ENCODE assay signal across 18 cellular contexts in the genomic region with DNA sequence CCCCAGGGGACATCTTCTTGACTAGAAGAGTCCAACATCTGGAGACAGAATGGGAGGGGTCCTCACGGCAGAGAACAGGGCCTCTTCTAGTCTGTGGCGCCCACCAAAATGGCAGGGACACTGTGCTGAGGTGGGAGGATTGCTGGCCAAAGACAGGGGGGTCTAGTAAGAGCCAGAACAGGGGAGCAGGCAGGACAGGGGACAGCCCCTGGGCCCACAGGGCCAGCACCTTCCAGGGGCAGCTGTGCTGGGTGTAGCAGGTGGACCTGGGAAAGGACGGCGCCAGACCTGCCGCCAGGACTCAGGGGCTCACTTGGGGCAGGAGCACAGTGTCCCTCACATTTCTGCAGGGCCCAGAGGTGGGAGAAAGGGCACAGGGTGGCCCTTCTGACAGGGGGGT. TPM values are rescaled to one million over a fixed set of nuclear protein-coding genes. Genes with fewer than 3 reads are reported as not detected.
DNase-seq lines count a peak whose midpoint lies in the region; ATAC-seq and TF ChIP-seq lines count a peak whose summit lies in the region.
"Had no signal": no experiment of that assay in that cellular context is flagged by ENCODE, and none has a peak within 500 bp of the region (broad histone marks: within the 10 kb centered on the region; RNA-seq: fewer than 3 reads in every experiment).

No MANE protein-coding gene starts in this region.

- peaks cover 24% of the 10 kb centered on the region for H3K4me1 Mint-ChIP-seq in activated naive CD4-positive, alpha-beta T cell treated with anti-CD3 and anti-CD28 coated beads, Interleukin-2, amount 10 ng/mL, durations not matched to agents 7 days and 5 days
- H3K4me1 Mint-ChIP-seq in activated T-helper 17 cell treated with anti-CD3 and anti-CD28 coated beads, Interleukin-2, amount 50 U/mL, for 72 hours = peaks cover 13% of the 10 kb centered on the region

- H3K27me3 ChIP-seq in upper lobe of left lung = no peaks in the 10 kb centered on the region

- peaks cover 0 to 9% (median 4%) of the 10 kb centered on the region in 4 donors for H3K4me1 ChIP-seq in upper lobe of left lung

- no peak for TF ChIP-seq POLR2A in upper lobe of left lung (IDR thresholded peaks at IDR 0.05)

- H3K4me3 ChIP-seq in upper lobe of left lung = no peak overlapping the region
- H3K4me3 ChIP-seq in coronary artery = no peak overlapping the region

- CTCF ChIA-PET in activated naive CD4-positive, alpha-beta T cell treated with anti-CD3 and anti-CD28 coated beads, Interleukin-2, amount 10 ng/mL, durations not matched to agents 7 days and 5 days (lab: Charles Lee) = no interaction called here

- no peak overlapping the region for H3K27ac Mint-ChIP-seq in activated naive CD4-positive, alpha-beta T cell treated with anti-CD3 and anti-CD28 coated beads, Interleukin-2, amount 10 ng/mL, durations not matched to agents 7 days and 5 days
- peak overlapping the region; percentile 67 for H3K27ac Mint-ChIP-seq in activated T-helper 17 cell treated with anti-CD3 and anti-CD28 coated beads, Interleukin-2, amount 50 U/mL, for 72 hours

- DNase-seq in activated naive CD4-positive, alpha-beta T cell treated with anti-CD3 and anti-CD28 coated beads, Interleukin-2, amount 10 ng/mL, durations not matched to agents 7 days and 5 days = peak; percentile 8
- DNase-seq in activated naive CD4-positive, alpha-beta T cell (lab: John Stamatoyannopoulos, UW) = no peak
- DNase-seq in islet precursor cell (peak; percentile 44), upper lobe of left lung (peak in 1 of 2 donors; percentile 18), coronary artery (ENCODE audit: low spot score) (no peak), DMS 273 (lab: John Stamatoyannopoulos, UW; ENCODE audit: unreplicated experiment) (no peak)
- DNase-seq: CD4-positive, CD25-positive, alpha-beta regulatory T cell; COR-L47; H9; IMR-90; NCI-H1417; NCI-H187 treated with DMSO at 0.1 percent for 48 hours; NCI-H345; NCI-H526; PC-3; SIG-M5 had no signal

- no peak for TF ChIP-seq EP300 in upper lobe of left lung (IDR thresholded peaks at IDR 0.05)

- H3K27ac ChIP-seq in upper lobe of left lung (peak overlapping the region in 3 of 4 donors; percentile 49 to 57 (median 50)), coronary artery (no peak overlapping the region)

- H3K4me3 Mint-ChIP-seq in activated naive CD4-positive, alpha-beta T cell treated with anti-CD3 and anti-CD28 coated beads, Interleukin-2, amount 10 ng/mL, durations not matched to agents 7 days and 5 days = no peak overlapping the region
- no peak overlapping the region for H3K4me3 Mint-ChIP-seq in activated T-helper 17 cell treated with anti-CD3 and anti-CD28 coated beads, Interleukin-2, amount 50 U/mL, for 72 hours
- H3K4me3 Mint-ChIP-seq: CD4-positive, CD25-positive, alpha-beta regulatory T cell; H9 had no signal

- H3K27me3 Mint-ChIP-seq in activated naive CD4-positive, alpha-beta T cell treated with anti-CD3 and anti-CD28 coated beads, Interleukin-2, amount 10 ng/mL, durations not matched to agents 7 days and 5 days = peaks cover 39% of the 10 kb centered on the region
- H3K27me3 Mint-ChIP-seq in activated T-helper 17 cell treated with anti-CD3 and anti-CD28 coated beads, Interleukin-2, amount 50 U/mL, for 72 hours = no peaks in the 10 kb centered on the region

- WGBS in upper lobe of left lung, 2 donors = 83 to 95% methylated on average over 5 of the region's 5 CpGs

- no peaks in the 10 kb centered on the region for H3K9me3 Mint-ChIP-seq in activated naive CD4-positive, alpha-beta T cell treated with anti-CD3 and anti-CD28 coated beads, Interleukin-2, amount 10 ng/mL, durations not matched to agents 7 days and 5 days
- H3K9me3 Mint-ChIP-seq in activated T-helper 17 cell treated with anti-CD3 and anti-CD28 coated beads, Interleukin-2, amount 50 U/mL, for 72 hours = no peaks in the 10 kb centered on the region
- H3K9me3 Mint-ChIP-seq: CD4-positive, CD25-positive, alpha-beta regulatory T cell; H9 had no signal

- no peak for ATAC-seq in activated T-helper 17 cell treated with anti-CD3 and anti-CD28 coated beads, Interleukin-2, amount 50 U/mL, for 72 hours (replicated peaks)
- ATAC-seq in upper lobe of left lung (ENCODE audit: low FRiP score in 2 of 2) = no peak
- ATAC-seq: PC-3 had no signal

- H3K36me3 Mint-ChIP-seq in activated naive CD4-positive, alpha-beta T cell treated with anti-CD3 and anti-CD28 coated beads, Interleukin-2, amount 10 ng/mL, durations not matched to agents 7 days and 5 days = no peaks in the 10 kb centered on the region
- H3K36me3 Mint-ChIP-seq in activated T-helper 17 cell treated with anti-CD3 and anti-CD28 coated beads, Interleukin-2, amount 50 U/mL, for 72 hours (ENCODE audit: low read depth) = no peaks in the 10 kb centered on the region
- H3K36me3 Mint-ChIP-seq: CD4-positive, CD25-positive, alpha-beta regulatory T cell had no signal

- TF ChIP-seq CTCF in upper lobe of left lung (IDR thresholded peaks at IDR 0.05) (no peak), coronary artery (IDR thresholded peaks at IDR 0.05) (no peak)

- H3K9me3 ChIP-seq in upper lobe of left lung = no peaks in the 10 kb centered on the region

- no peaks in the 10 kb centered on the region for H3K36me3 ChIP-seq in upper lobe of left lung

RNA-seq across cellular contexts. Expression of a gene that starts 0.9 kb away (rescaled TPM):
- not detected for total RNA-seq in activated T-helper 17 cell treated with anti-CD3 and anti-CD28 coated beads, Interleukin-2, amount 50 U/mL, for 72 hours
- 10 to 100 TPM in 3 of 6 donors, 1 to 10 TPM in 3; 3.0 to 27.3 (median 8.3) TPM for total RNA-seq in upper lobe of left lung
- total RNA-seq: CD4-positive, CD25-positive, alpha-beta regulatory T cell; H9; IMR-90; M059J; PC-3 had no signal

RNA-seq across cellular contexts. Expression of a gene that starts 25.6 kb away (rescaled TPM):
- total RNA-seq in activated T-helper 17 cell treated with anti-CD3 and anti-CD28 coated beads, Interleukin-2, amount 50 U/mL, for 72 hours = 10 to 100 TPM in 1 of 2 donors, 1 to 10 TPM in 1; 9.2 to 33.6 TPM
- total RNA-seq in upper lobe of left lung = 1 to 10 TPM in 3 of 6 donors, under 1 TPM in 1, not detected in 2; 0.89 to 5.8 (median 1.5) TPM

RNA-seq across cellular contexts. Expression of a gene that starts 57.5 kb away (rescaled TPM):
- total RNA-seq in activated T-helper 17 cell treated with anti-CD3 and anti-CD28 coated beads, Interleukin-2, amount 50 U/mL, for 72 hours = 100 to 1,000 TPM; 115 to 128 TPM
- total RNA-seq in upper lobe of left lung = 10 to 100 TPM in 4 of 6 donors, 1 to 10 TPM in 2; 6.1 to 27.0 (median 11.1) TPM

Comparison
In these comparisons a context has a peak if more than half of its experiments do, and no peak if none do; other contexts are left out.
1. DNase-seq: peak in activated naive CD4-positive, alpha-beta T cell treated with anti-CD3 and anti-CD28 coated beads, Interleukin-2, amount 10 ng/mL, durations not matched to agents 7 days and 5 days (single experiment) and islet precursor cell (single experiment); none in activated naive CD4-positive, alpha-beta T cell (0 of 4), coronary artery (single experiment) and DMS 273 (single experiment).
2. H3K27ac ChIP-seq: peak in upper lobe of left lung (3 of 4); none in coronary artery (0 of 2).
3. RNA of a gene that starts 57.5 kb away (total RNA-seq): 115 to 128 TPM in activated T-helper 17 cell treated with anti-CD3 and anti-CD28 coated beads, Interleukin-2, amount 50 U/mL, for 72 hours; 6.1 to 27.0 TPM in upper lobe of left lung; every median in the first group is over 4 times any median in the second.